In genomic region chr1:228487336-228488106, GRCh38 we compare ENCODE assay signal across 8 cellular contexts. TPM values are rescaled to one million over a fixed set of nuclear protein-coding genes. Genes with fewer than 3 reads are reported as not detected.
DNase-seq lines count a peak whose midpoint lies in the region; FAIRE-seq and TF ChIP-seq lines count a peak whose summit lies in the region.

RNF187 (plus strand) TSS chr1:228487382.

- H3K36me3 ChIP-seq in neuron (ENCODE audit: insufficient read depth, low read length) (peaks cover 31% of the 10 kb centered on the region), thyroid gland (peaks cover 5% of the 10 kb centered on the region in 2 donors)

- FAIRE-seq in GM12892 (lab: Jason Lieb, UNC), result no peak

- H3K27ac ChIP-seq in thyroid gland, result peak within 1 kb of the TSS; percentile 98 to 100 (median 99)

- H3K9me3 ChIP-seq in neuron (ENCODE audit: low read length), result no peaks in the 10 kb centered on the region
- no peaks in the 10 kb centered on the region for H3K9me3 ChIP-seq in thyroid gland

- peak within 1 kb of the TSS; percentile 70 for H2AFZ ChIP-seq in neuron (ENCODE audit: low read depth, low read length)

- H3K4me3 ChIP-seq in fibroblast of pulmonary artery (replicated peaks; ENCODE audit: low read depth, low read length) (peak within 1 kb of the TSS; percentile 88), neuron (ENCODE audit: low read length) (peak within 1 kb of the TSS; percentile 86), thyroid gland (replicated peaks in 1 of 3) (peak within 1 kb of the TSS; percentile 58 to 81 (median 75))

- intact Hi-C loops in thyroid gland (cut with DNase I), result loop anchor here (5.0 to 10.0 kb wide), 2 partner anchors 80 to 113 kb away; partner anchors contain the start of gene TRIM11

- H3K27me3 ChIP-seq in neuron (ENCODE audit: insufficient read depth, low read length) (no peaks in the 10 kb centered on the region), thyroid gland (no peaks in the 10 kb centered on the region)

- TF ChIP-seq CTCF in fibroblast of pulmonary artery (IDR thresholded peaks at IDR 0.05; ENCODE audit: low read length, missing control alignments), result no peak
- peak in 1 of 6 experiments; percentile 4 for TF ChIP-seq CTCF in thyroid gland (IDR thresholded peaks at IDR 0.05)

- peaks cover 14% of the 10 kb centered on the region for H3K4me1 ChIP-seq in neuron (ENCODE audit: insufficient read depth, low read length)
- peaks cover 14 to 38% of the 10 kb centered on the region in 2 donors for H3K4me1 ChIP-seq in thyroid gland

- TF ChIP-seq POLR2A in GM12892 (IDR thresholded peaks at IDR 0.05; ENCODE audit: low read depth, low read length) (no peak), thyroid gland (IDR thresholded peaks at IDR 0.05) (peak; percentile 26 to 72)

- WGBS in thyroid gland, 2 donors, result 0 to 4% methylated on average over 2 to 4 of the region's 112 CpGs

- DNase-seq in GM12892 (ENCODE audit: insufficient read length), result peak; percentile 88
- DNase-seq in H4 (ENCODE audit: low spot score), result no peak
- DNase-seq in M059J (ENCODE audit: low read depth), result no peak
- DNase-seq in activated CD8-positive, alpha-beta memory T cell treated with anti-CD3 and anti-CD28 coated beads, Interleukin-2, amount 50 U/mL, for 48 hours, result peak; percentile 69
- peak; percentile 38 for DNase-seq in fibroblast of pulmonary artery (ENCODE audit: low read depth)
- peak; percentile 87 to 89 for DNase-seq in thyroid gland
- DNase-seq in SKM-1 treated with dmso at 0.1 percent for 144 hours (lab: John Stamatoyannopoulos, UW; ENCODE audit: unreplicated experiment), result no peak

RNA-seq across cellular contexts. Expression of gene RNF187, which starts in this region (rescaled TPM):
- 40.6 TPM for polyA plus RNA-seq in GM12892 (2012; ENCODE audit: missing spikeins)
- 44.9 and 80.6 TPM in 2 replicates for total RNA-seq in H4 (2014; rRNA removed; shearing (Covaris generic))
- 38.4 and 49.7 TPM in 2 replicates for total RNA-seq in M059J (2014; rRNA removed; shearing (Covaris generic))
- total RNA-seq in thyroid gland, result 100 to 1,000 TPM in 2 of 4 donors, 10 to 100 TPM in 2; 34.8 to 204 (median 98.4) TPM

Comparison
In these comparisons a context has a peak if more than half of its experiments do, and no peak if none do; other contexts are left out.
1. DNase-seq: peak in GM12892 (single experiment), activated CD8-positive, alpha-beta memory T cell treated with anti-CD3 and anti-CD28 coated beads, Interleukin-2, amount 50 U/mL, for 48 hours (single experiment), fibroblast of pulmonary artery (single experiment) and thyroid gland (2 of 2); none in H4 (single experiment), M059J (single experiment) and SKM-1 treated with dmso at 0.1 percent for 144 hours (single experiment).
2. Peak in every context shown above with its lines, with median percentiles within 50 percentile points of each other: H3K4me3 ChIP-seq.